ENCODE assay signal across 9 cellular contexts in genomic region chr16:17917316-17918019, GRCh38.
"Had no signal": no experiment of that assay in that cellular context is flagged by ENCODE, and none has a peak within 500 bp of the region (broad histone marks: within the 10 kb centered on the region; RNA-seq: fewer than 3 reads in every experiment).

No MANE protein-coding gene starts in this region.

- H3K27ac ChIP-seq: GM23248, HL-60 had no signal

- ATAC-seq: HCT116, K562 had no signal

- FAIRE-seq: K562 had no signal

- H3K36me3 ChIP-seq: HAP-1 had no signal

- H3K4me3 Mint-ChIP-seq: HFFc6 had no signal

- H3K4me1 ChIP-seq: HAP-1 had no signal

- H3K9me3 ChIP-seq: HAP-1 had no signal

- H2AFZ ChIP-seq: GM23248 had no signal

- H3K9ac ChIP-seq: GM23248 had no signal

- H3K4me3 ChIP-seq: GM23248, HAP-1, K562 had no signal

- H3K27ac Mint-ChIP-seq: HFFc6 had no signal

- DNase-seq: GM23248, GOT3, H7, HFFc6, IMR-90 had no signal
